ENCODE assay signal across 10 cellular contexts in genomic region chr19:38692458-38693379, GRCh38. TPM values are rescaled to one million over a fixed set of nuclear protein-coding genes. Genes with fewer than 3 reads are reported as not detected.
DNase-seq lines count a peak whose midpoint lies in the region; ATAC-seq and TF ChIP-seq lines count a peak whose summit lies in the region.
"Had no signal": no experiment of that assay in that cellular context is flagged by ENCODE, and none has a peak within 500 bp of the region (broad histone marks: within the 10 kb centered on the region; RNA-seq: fewer than 3 reads in every experiment).

No MANE protein-coding gene starts in this region.

- H3K36me3 Mint-ChIP-seq in activated CD4-positive, alpha-beta T cell treated with anti-CD3 and anti-CD28 coated beads, Interleukin-2, amount 10 ng/mL, durations not matched to agents 24 days and 14 days (ENCODE audit: low read depth), result peaks cover 16% of the 10 kb centered on the region

- H3K27me3 Mint-ChIP-seq in activated CD4-positive, alpha-beta T cell treated with anti-CD3 and anti-CD28 coated beads, Interleukin-2, amount 10 ng/mL, durations not matched to agents 24 days and 14 days, result no peaks in the 10 kb centered on the region
- H3K27me3 Mint-ChIP-seq: activated naive CD8-positive, alpha-beta T cell had no signal

- H3K27ac ChIP-seq in dorsolateral prefrontal cortex (peak overlapping the region; percentile 49 to 95 (median 88)), urinary bladder (ENCODE audit: low read depth) (peak overlapping the region; percentile 62)

- WGBS in urinary bladder, result 53% methylated on average over 25 of the region's 25 CpGs

- H3K4me1 Mint-ChIP-seq in activated CD4-positive, alpha-beta T cell treated with anti-CD3 and anti-CD28 coated beads, Interleukin-2, amount 10 ng/mL, durations not matched to agents 24 days and 14 days, result peaks cover 66% of the 10 kb centered on the region

- intact Hi-C loops in activated CD4-positive, alpha-beta T cell treated with anti-CD3 and anti-CD28 coated beads, Interleukin-2, amount 10 ng/mL, durations not matched to agents 24 days and 14 days (cut with micrococcal nuclease), result no loop called here
- intact Hi-C loops in dorsolateral prefrontal cortex (cut with DNase I), result no loop called here

- no peak for ATAC-seq in HG03520 (IDR thresholded peaks at IDR 0.05; ENCODE audit: unreplicated experiment)

- H3K4me1 ChIP-seq in mucosa of stomach (ENCODE audit: control insufficient read depth, insufficient read depth, low read length), result peaks cover 63% of the 10 kb centered on the region
- no peaks in the 10 kb centered on the region for H3K4me1 ChIP-seq in urinary bladder (ENCODE audit: insufficient read depth)

- peak overlapping the region; percentile 12 for H3K4me3 Mint-ChIP-seq in activated CD4-positive, alpha-beta T cell treated with anti-CD3 and anti-CD28 coated beads, Interleukin-2, amount 10 ng/mL, durations not matched to agents 24 days and 14 days

- DNase-seq in activated CD4-positive, alpha-beta T cell treated with anti-CD3 and anti-CD28 coated beads, Interleukin-2, amount 10 ng/mL, durations not matched to agents 24 days and 14 days, result no peak
- DNase-seq in activated CD4-positive, alpha-beta T cell treated with anti-CD3 and anti-CD28 coated beads, Interleukin-2, amount 50 U/mL, for 48 hours, result no peak
- peak in 4 of 10 donors; percentile 58 to 79 (median 66) for DNase-seq in dorsolateral prefrontal cortex
- no peak for DNase-seq in NCI-H82 treated with DMSO at 0.1 percent for 48 hours (lab: John Stamatoyannopoulos, UW; ENCODE audit: unreplicated experiment)
- no peak for DNase-seq in DMS53 (lab: John Stamatoyannopoulos, UW)

- H3K4me3 ChIP-seq in dorsolateral prefrontal cortex, result peak overlapping the region in 7 of 59 donors; percentile 2 to 27 (median 11)
- no peak overlapping the region for H3K4me3 ChIP-seq in mucosa of stomach (ENCODE audit: low read length)
- no peak overlapping the region for H3K4me3 ChIP-seq in urinary bladder (ENCODE audit: low read depth, low read length)

- H3K36me3 ChIP-seq in mucosa of stomach (ENCODE audit: control insufficient read depth, insufficient read depth, low read length) (peaks cover 14% of the 10 kb centered on the region), urinary bladder (ENCODE audit: insufficient read depth) (no peaks in the 10 kb centered on the region)

- TF ChIP-seq CTCF in dorsolateral prefrontal cortex (IDR thresholded peaks at IDR 0.05 in 54 of 56, conservative IDR thresholded peaks at IDR 0.05 in 2 of 56; ENCODE audit: low read depth in 1 of 56, partially characterized antibody in 56 of 56), result no peak

- H3K9me3 ChIP-seq in mucosa of stomach (ENCODE audit: control insufficient read depth, low read length), result no peaks in the 10 kb centered on the region

- H3K9ac ChIP-seq in mucosa of stomach (ENCODE audit: low read length), result peak overlapping the region; percentile 61

- H3K9me3 Mint-ChIP-seq in activated CD4-positive, alpha-beta T cell treated with anti-CD3 and anti-CD28 coated beads, Interleukin-2, amount 10 ng/mL, durations not matched to agents 24 days and 14 days, result no peaks in the 10 kb centered on the region
- H3K9me3 Mint-ChIP-seq: naive thymus-derived CD8-positive, alpha-beta T cell had no signal

- H3K27me3 ChIP-seq in dorsolateral prefrontal cortex, result no peaks in the 10 kb centered on the region
- no peaks in the 10 kb centered on the region for H3K27me3 ChIP-seq in mucosa of stomach (ENCODE audit: control insufficient read depth, insufficient read depth, low read length)

- H3K27ac Mint-ChIP-seq in activated CD4-positive, alpha-beta T cell treated with anti-CD3 and anti-CD28 coated beads, Interleukin-2, amount 10 ng/mL, durations not matched to agents 24 days and 14 days, result no peak overlapping the region
- H3K27ac Mint-ChIP-seq: activated naive CD8-positive, alpha-beta T cell had no signal

RNA-seq across cellular contexts. Expression of gene ACTN4, which starts 45.3 kb away (rescaled TPM):
- total RNA-seq in activated CD4-positive, alpha-beta T cell treated with anti-CD3 and anti-CD28 coated beads, Interleukin-2, amount 10 ng/mL, durations not matched to agents 24 days and 14 days, result 243 and 257 TPM in 2 replicates
- 100 to 1,000 TPM; 271 to 539 (median 377) TPM for total RNA-seq in dorsolateral prefrontal cortex
- total RNA-seq in urinary bladder, result 140 TPM
- 304 TPM for polyA plus RNA-seq in urinary bladder

RNA-seq across cellular contexts. Expression of gene CAPN12, which starts 51.6 kb away (rescaled TPM):
- 3.2 and 3.5 TPM in 2 replicates for total RNA-seq in activated CD4-positive, alpha-beta T cell treated with anti-CD3 and anti-CD28 coated beads, Interleukin-2, amount 10 ng/mL, durations not matched to agents 24 days and 14 days
- total RNA-seq in dorsolateral prefrontal cortex (1 to 10 TPM in 55 of 120 experiments, under 1 TPM in 32, not detected in 33; 0.19 to 3.0 (median 1.2) TPM), urinary bladder (1.4 TPM)
- polyA plus RNA-seq in urinary bladder, result 3.2 TPM
